29 cellular contexts compared by ENCODE assay signal in genomic region chr13:94174009-94174408, GRCh38.
"Had no signal": no experiment of that assay in that cellular context is flagged by ENCODE, and none has a peak within 500 bp of the region (broad histone marks: within the 10 kb centered on the region; RNA-seq: fewer than 3 reads in every experiment).

No MANE protein-coding gene starts in this region.

- ATAC-seq: left cardiac atrium; left lung; mucosa of descending colon; naive thymus-derived CD4-positive, alpha-beta T cell; natural killer cell treated with Interleukin-12 subunit alpha and Interleukin-12 subunit beta and Interleukin-15 and Interleukin-18, amount 100 ng/mL, for 72 hours; right cardiac atrium; stimulated activated naive B cell treated with anti-CD40 and anti-IgM and Interleukin-4, amounts not matched to agents 10 μg/mL and 1 μg/mL and 100 μg/mL, for 72 hours; stimulated activated naive CD8-positive, alpha-beta T cell treated with anti-CD3 and anti-CD28 coated beads, Interleukin-15, Interleukin-2, amounts not matched to agents 100 U/mL and 50 U/mL, for 24 hours had no signal

- H3K36me3 Mint-ChIP-seq: naive thymus-derived CD4-positive, alpha-beta T cell; natural killer cell treated with Interleukin-12 subunit alpha and Interleukin-12 subunit beta and Interleukin-15 and Interleukin-18, amount 100 ng/mL, for 72 hours; stimulated activated naive B cell treated with anti-CD40 and anti-IgM and Interleukin-4, amounts not matched to agents 10 μg/mL and 1 μg/mL and 100 μg/mL, for 72 hours had no signal

- H3K36me3 ChIP-seq: left lung, pancreas, prostate gland, sigmoid colon, stomach, thyroid gland, transverse colon, upper lobe of left lung, vagina had no signal

- H3K27me3 ChIP-seq: left lung, pancreas, sigmoid colon, stomach, testis, thyroid gland, transverse colon, upper lobe of left lung, vagina had no signal

- H3K27ac Mint-ChIP-seq: naive thymus-derived CD4-positive, alpha-beta T cell; natural killer cell treated with Interleukin-12 subunit alpha and Interleukin-12 subunit beta and Interleukin-15 and Interleukin-18, amount 100 ng/mL, for 72 hours; stimulated activated naive B cell treated with anti-CD40 and anti-IgM and Interleukin-4, amounts not matched to agents 10 μg/mL and 1 μg/mL and 100 μg/mL, for 72 hours had no signal

- H3K27ac ChIP-seq: left lung, pancreas, prostate gland, sigmoid colon, stomach, testis, thyroid gland, transverse colon, upper lobe of left lung, vagina had no signal

- H3K9me3 Mint-ChIP-seq: naive thymus-derived CD4-positive, alpha-beta T cell; natural killer cell treated with Interleukin-12 subunit alpha and Interleukin-12 subunit beta and Interleukin-15 and Interleukin-18, amount 100 ng/mL, for 72 hours; stimulated activated naive B cell treated with anti-CD40 and anti-IgM and Interleukin-4, amounts not matched to agents 10 μg/mL and 1 μg/mL and 100 μg/mL, for 72 hours had no signal

- H3K4me1 ChIP-seq: stomach, testis, thyroid gland, vagina had no signal

- H3K4me3 ChIP-seq: left lung, lung, mucosa of descending colon, pancreas, prostate gland, sigmoid colon, stomach, testis, thyroid gland, transverse colon, upper lobe of left lung, vagina had no signal

- DNase-seq: hippocampal formation; kidney glomerular epithelial cell; left cardiac atrium; left lung; mesendoderm; midbrain; mucosa of descending colon; naive thymus-derived CD4-positive, alpha-beta T cell; pancreas; posterior cingulate gyrus; retina; right cardiac atrium; sigmoid colon; stimulated activated CD4-positive, alpha-beta T cell treated with anti-CD3 and anti-CD28 coated beads, Interleukin-12 subunit alpha, Interleukin-12 subunit beta, amount 100 ng/mL, for 4 hours; stimulated activated CD4-positive, alpha-beta T cell treated with anti-CD3 and anti-CD28 coated beads, Interleukin-15, amount 100 ng/mL, for 24 hours; stimulated activated CD4-positive, alpha-beta T cell treated with anti-CD3 and anti-CD28 coated beads, Interleukin-2, amount 100 ng/mL, for 24 hours; stimulated activated CD4-positive, alpha-beta T cell treated with anti-CD3 and anti-CD28 coated beads, Interleukin-4, amount 100 ng/mL, for 1 hour; stimulated activated naive B cell treated with anti-CD40 and anti-IgM and Interleukin-4, amounts not matched to agents 10 μg/mL and 1 μg/mL and 100 μg/mL, for 72 hours; stimulated activated naive CD8-positive, alpha-beta T cell treated with anti-CD3 and anti-CD28 coated beads, Interleukin-15, Interleukin-2, amounts not matched to agents 100 U/mL and 50 U/mL, for 24 hours; stomach; testis; thyroid gland; transverse colon; upper lobe of left lung had no signal

- FAIRE-seq: keratinocyte, pancreas had no signal

- H3K4me3 Mint-ChIP-seq: naive thymus-derived CD4-positive, alpha-beta T cell; natural killer cell treated with Interleukin-12 subunit alpha and Interleukin-12 subunit beta and Interleukin-15 and Interleukin-18, amount 100 ng/mL, for 72 hours; stimulated activated naive B cell treated with anti-CD40 and anti-IgM and Interleukin-4, amounts not matched to agents 10 μg/mL and 1 μg/mL and 100 μg/mL, for 72 hours had no signal

- H3K9me3 ChIP-seq: left lung, mucosa of descending colon, pancreas, prostate gland, sigmoid colon, stomach, testis, thyroid gland, transverse colon, upper lobe of left lung, vagina had no signal
